ENCODE assay signal across 15 cellular contexts in the genomic region with DNA sequence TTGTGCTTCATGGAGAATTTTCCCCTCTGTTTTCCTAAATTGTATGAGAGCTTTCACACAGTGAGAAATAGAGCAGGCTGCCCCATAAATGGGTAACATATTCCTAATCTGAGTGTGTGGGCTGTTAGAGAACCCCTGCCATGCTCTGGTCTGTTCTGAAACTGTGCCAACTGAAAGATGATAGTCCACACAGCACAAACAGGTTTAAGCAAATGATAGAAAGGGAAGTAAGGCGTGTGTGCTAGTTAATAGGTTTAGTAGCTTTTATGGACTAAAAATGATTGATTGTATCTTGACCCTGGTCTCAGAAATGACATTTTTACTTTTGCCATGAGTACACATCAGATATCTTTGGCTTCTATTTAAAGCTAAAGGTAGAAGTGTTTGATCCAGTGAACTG.
A peak's percentile ranks its signal among the peaks of the same experiment; 100 is the strongest.
DNase-seq lines count a peak whose midpoint lies in the region; ATAC-seq, FAIRE-seq and TF ChIP-seq lines count a peak whose summit lies in the region.
"Had no signal": no experiment of that assay in that cellular context is flagged by ENCODE, and none has a peak within 500 bp of the region (broad histone marks: within the 10 kb centered on the region; RNA-seq: fewer than 3 reads in every experiment).

No MANE protein-coding gene starts in this region.

- TSS peak; percentile 71 for BruUV-seq in mammary epithelial cell (replicated peaks; lab: Mats Ljungman, UMichigan)

- no peaks in the 10 kb centered on the region for H3K79me2 ChIP-seq in mammary epithelial cell (ENCODE audit: insufficient read depth, low read length)

- H3K4me3 ChIP-seq in HEK293 (ENCODE audit: low read depth, low read length) (no peak overlapping the region), mammary epithelial cell (replicated peaks in 1 of 3; ENCODE audit: insufficient read depth in 1 of 3, low read depth in 2 of 3, low read length in 3 of 3) (no peak overlapping the region), small intestine (ENCODE audit: low read depth in 1 of 2, low read length in 2 of 2) (no peak overlapping the region), upper lobe of right lung (no peak overlapping the region)
- H3K4me3 ChIP-seq: coronary artery, heart left ventricle, suprapubic skin had no signal

- ATAC-seq in upper lobe of right lung = no peak
- no peak for ATAC-seq in HG02852 (IDR thresholded peaks at IDR 0.05; ENCODE audit: unreplicated experiment)
- ATAC-seq: activated naive CD4-positive, alpha-beta T cell treated with anti-CD3 and anti-CD28 coated beads, Interleukin-2, amount 50 U/mL, for 72 hours; heart left ventricle had no signal

- no peaks in the 10 kb centered on the region for H4K20me1 ChIP-seq in mammary epithelial cell (ENCODE audit: insufficient read depth, low read length)

- H3K27ac ChIP-seq in HEK293 (ENCODE audit: extremely low read depth, low read depth, low read length) (no peak overlapping the region), mammary epithelial cell (ENCODE audit: insufficient read depth, low read depth, low read length) (peak overlapping the region; percentile 57), small intestine (ENCODE audit: low read depth in 1 of 2, low read length in 1 of 2) (no peak overlapping the region), upper lobe of right lung (no peak overlapping the region)
- H3K27ac ChIP-seq: coronary artery, heart left ventricle, suprapubic skin had no signal

- no peak for TF ChIP-seq CTCF in HEK293 (tag by site-specific recombination; IDR thresholded peaks at IDR 0.05)
- TF ChIP-seq CTCF in mammary epithelial cell (conservative IDR thresholded peaks at IDR 0.05 in 1 of 2, IDR thresholded peaks at IDR 0.05 in 1 of 2; ENCODE audit: extremely low read depth in 1 of 2, insufficient read depth in 1 of 2, low read depth in 1 of 2, low read length in 2 of 2) = no peak
- TF ChIP-seq CTCF in upper lobe of right lung (IDR thresholded peaks at IDR 0.05) = no peak

- H3K27me3 ChIP-seq in mammary epithelial cell (ENCODE audit: insufficient read depth, low read length) (no peaks in the 10 kb centered on the region), small intestine (ENCODE audit: control insufficient read depth in 2 of 2, insufficient read depth in 2 of 2, low read length in 2 of 2) (no peaks in the 10 kb centered on the region), upper lobe of right lung (no peaks in the 10 kb centered on the region)
- H3K27me3 ChIP-seq: heart left ventricle, suprapubic skin had no signal

- H3K36me3 ChIP-seq in HEK293 (ENCODE audit: control insufficient read depth in 2 of 2, insufficient read depth in 1 of 2, low read length in 2 of 2) = no peaks in the 10 kb centered on the region
- H3K36me3 ChIP-seq in mammary epithelial cell (ENCODE audit: insufficient read depth, low read length) = no peaks in the 10 kb centered on the region
- H3K36me3 ChIP-seq in small intestine (ENCODE audit: control insufficient read depth in 2 of 2, insufficient read depth in 2 of 2, low read length in 2 of 2) = peaks cover 0 to 2% of the 10 kb centered on the region in 2 donors
- no peaks in the 10 kb centered on the region for H3K36me3 ChIP-seq in upper lobe of right lung
- H3K36me3 ChIP-seq: heart left ventricle, suprapubic skin had no signal

- H3K4me2 ChIP-seq in mammary epithelial cell (ENCODE audit: insufficient read depth, low read depth, low read length) = peak overlapping the region; percentile 68

- in situ Hi-C loops in mammary epithelial cell (cut with MboI; ENCODE audit: low sequenced_read_pairs in 2 of 2) = no loop called here

- POLR2A ChIA-PET in HEK293 (lab: Yijun Ruan, JAX) = no interaction called here

- dilution Hi-C loops in mammary epithelial cell (cut with HindIII; ENCODE audit: low sequenced_read_pairs) = no loop called here

- DNase-seq in NCI-H526 (lab: John Stamatoyannopoulos, UW) (peak; percentile 9 to 62), mammary epithelial cell (peak; percentile 2), small intestine (peak; percentile 29), upper lobe of right lung (no peak), NCI-H2107 treated with DMSO at 0.1 percent for 48 hours (lab: John Stamatoyannopoulos, UW; ENCODE audit: unreplicated experiment) (no peak)
- DNase-seq: activated CD4-positive, CD25-positive, alpha-beta regulatory T cell treated with anti-CD3 and anti-CD28 coated beads, Interleukin-2, amount 50 U/mL, for 72 hours; AML-193; heart left ventricle; NCI-H1436 treated with DMSO at 0.1 percent for 48 hours; occipital lobe had no signal

- CTCF ChIA-PET in HEK293 (lab: Yijun Ruan, JAX) (interaction anchor here (0.5 kb wide), 1 partner anchor 703 kb away, joined by 3 read pairs; no protein-coding TSS in a partner anchor), mammary epithelial cell (lab: Charles Lee; ENCODE audit: low non-redundant PET) (no interaction called here)

- H3K9ac ChIP-seq in mammary epithelial cell (ENCODE audit: insufficient read depth, low read length) = no peak overlapping the region

- H3K4me1 ChIP-seq in HEK293 (ENCODE audit: control insufficient read depth, insufficient read depth, low read length) = peaks cover 3% of the 10 kb centered on the region; the same call in 1 of the 2 replicates
- peaks cover 24% of the 10 kb centered on the region for H3K4me1 ChIP-seq in mammary epithelial cell (ENCODE audit: insufficient read depth, low read length)
- H3K4me1 ChIP-seq in small intestine (ENCODE audit: control insufficient read depth in 2 of 2, insufficient read depth in 1 of 2, low read depth in 1 of 2, low read length in 1 of 2) = no peaks in the 10 kb centered on the region
- H3K4me1 ChIP-seq in upper lobe of right lung = no peaks in the 10 kb centered on the region
- H3K4me1 ChIP-seq: heart left ventricle, suprapubic skin had no signal

- H3K9me3 ChIP-seq in HEK293 (ENCODE audit: control insufficient read depth, insufficient read depth, low read depth, low read length) (no peaks in the 10 kb centered on the region), mammary epithelial cell (replicated peaks; ENCODE audit: insufficient read depth, low read length) (no peaks in the 10 kb centered on the region), small intestine (ENCODE audit: control insufficient read depth, low read depth) (no peaks in the 10 kb centered on the region), upper lobe of right lung (no peaks in the 10 kb centered on the region)
- H3K9me3 ChIP-seq: heart left ventricle, suprapubic skin had no signal

- H2AFZ ChIP-seq in mammary epithelial cell (ENCODE audit: low read depth, low read length) = peak overlapping the region; percentile 23

- FAIRE-seq in small intestine (lab: Jason Lieb, UNC) = no peak

- 45% methylated on average over 1 of the region's 1 CpG for WGBS in mammary epithelial cell (ENCODE audit: low coverage, missing lambda C conversion rate)
- WGBS in small intestine, 3 donors = 6 to 54% (median 16%) methylated on average over 1 of the region's 1 CpG

- intact Hi-C loops in mammary epithelial cell (cut with micrococcal nuclease) (no loop called here), upper lobe of right lung (cut with DNase I) (no loop called here)

TF ChIP-seq in HEK293, 187 proteins besides CTCF, POLR2A, EP300 and RAD21 (continues in another document):
- TF ChIP-seq ZIC2 (tag by site-specific recombination; IDR thresholded peaks at IDR 0.05) (peak; percentile 18; the same call in 1 of the 2 replicates), ZNF146 (tag by site-specific recombination; IDR thresholded peaks at IDR 0.05) (no peak), ZNF132 (tag by site-specific recombination; IDR thresholded peaks at IDR 0.05; ENCODE audit: borderline replicate concordance) (no peak), ZNF248 (tag by site-specific recombination; IDR thresholded peaks at IDR 0.05) (no peak), ZNF843 (tag by site-specific recombination; IDR thresholded peaks at IDR 0.05) (peak; percentile 65), ZBTB21 (tag by site-specific recombination; IDR thresholded peaks at IDR 0.05) (no peak), PRDM6 (tag by site-specific recombination; IDR thresholded peaks at IDR 0.05) (peak; percentile 75), ZNF555 (tag by site-specific recombination; conservative IDR thresholded peaks at IDR 0.05) (no peak), TCF7L2 (IDR thresholded peaks at IDR 0.05; ENCODE audit: borderline replicate concordance, low read depth, low read length) (no peak)

Comparison
In these comparisons a context has a peak if more than half of its experiments do, and no peak if none do; other contexts are left out.
1. DNase-seq: peak in NCI-H526 (2 of 2), mammary epithelial cell (single experiment) and small intestine (single experiment); none in upper lobe of right lung (single experiment) and NCI-H2107 treated with DMSO at 0.1 percent for 48 hours (single experiment).